Comparison of ENCODE assay signal across 1 cellular context in genomic region chr19:17024941-17025340, GRCh38. TPM values are rescaled to one million over a fixed set of nuclear protein-coding genes. Genes with fewer than 3 reads are reported as not detected.
"Had no signal": no experiment of that assay in that cellular context is flagged by ENCODE, and none has a peak within 500 bp of the region (broad histone marks: within the 10 kb centered on the region; RNA-seq: fewer than 3 reads in every experiment).

No MANE protein-coding gene starts in this region.

RNA-seq across cellular contexts. Expression of gene CPAMD8, which starts 1.7 kb away (rescaled TPM):
- total RNA-seq: myocyte had no signal
